8 cellular contexts compared by ENCODE assay signal in the genomic region with DNA sequence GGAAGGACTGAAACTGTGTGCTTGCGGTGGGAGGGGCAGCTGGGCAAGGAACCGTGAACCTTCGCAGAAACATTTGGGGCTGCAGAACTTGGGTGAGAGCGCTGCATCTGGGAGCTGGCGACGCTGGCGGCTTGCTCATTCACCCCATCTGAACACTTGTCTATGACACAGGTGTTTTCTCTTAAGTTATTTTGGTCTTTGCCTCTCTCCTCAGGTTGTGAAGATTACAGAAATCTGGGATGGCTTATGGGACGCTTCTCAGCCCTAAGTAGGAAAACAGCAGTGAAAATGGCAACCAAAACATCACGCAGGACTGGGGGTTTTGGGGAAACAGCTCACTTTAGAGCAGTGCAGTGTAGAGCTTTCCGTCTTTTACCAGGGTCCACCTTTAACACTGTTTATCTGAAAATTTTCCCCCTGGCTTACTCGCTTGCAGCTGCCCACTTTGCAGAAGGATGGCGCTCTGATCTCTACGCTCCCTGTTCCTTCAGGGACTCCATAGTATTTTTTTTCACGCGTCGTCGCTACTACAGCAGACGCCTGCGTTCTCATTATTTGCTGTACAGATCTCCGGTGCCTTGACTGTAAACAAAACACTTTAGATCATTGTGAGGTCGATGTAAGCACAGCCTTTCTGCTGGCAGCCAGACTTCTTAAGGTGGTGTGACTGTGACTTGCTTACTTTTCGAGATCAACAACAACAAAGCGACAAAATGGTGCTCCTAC. TPM values are rescaled to one million over a fixed set of nuclear protein-coding genes. Genes with fewer than 3 reads are reported as not detected.
A peak's percentile ranks its signal among the peaks of the same experiment; 100 is the strongest.
DNase-seq lines count a peak whose midpoint lies in the region; ATAC-seq and TF ChIP-seq lines count a peak whose summit lies in the region.

No MANE protein-coding gene starts in this region.

- no peak for TF ChIP-seq EP300 in gastroesophageal sphincter (IDR thresholded peaks at IDR 0.05)

- H3K27ac ChIP-seq in gastroesophageal sphincter (peak overlapping the region; percentile 98 to 100 (median 100)), psoas muscle (peak overlapping the region; percentile 98)

- H3K9me3 ChIP-seq in gastroesophageal sphincter: no peaks in the 10 kb centered on the region
- no peaks in the 10 kb centered on the region for H3K9me3 ChIP-seq in psoas muscle

- H3K4me1 Mint-ChIP-seq in activated T-helper 1 cell treated with anti-CD3 and anti-CD28 coated beads, Interleukin-12 subunit alpha, Interleukin-12 subunit beta, Interleukin-2, Interleukin-4 antibody, amounts not matched to agents 30 ng/mL and 10 ng/mL and 1 ng/mL, durations not matched to agents 14 hours and 24 hours and 36 hours (ENCODE audit: low read depth): peaks cover 58% of the 10 kb centered on the region

- peak overlapping the region; percentile 99 for H3K27ac Mint-ChIP-seq in activated T-helper 1 cell treated with anti-CD3 and anti-CD28 coated beads, Interleukin-12 subunit alpha, Interleukin-12 subunit beta, Interleukin-2, Interleukin-4 antibody, amounts not matched to agents 30 ng/mL and 10 ng/mL and 1 ng/mL, durations not matched to agents 14 hours and 24 hours and 36 hours

- ATAC-seq in GM21576 (IDR thresholded peaks at IDR 0.05; ENCODE audit: unreplicated experiment) (peak; percentile 31), gastroesophageal sphincter (no peak), psoas muscle (no peak), omental fat pad (ENCODE audit: low FRiP score) (no peak)

- peak in 1 of 2 donors; percentile 25 for TF ChIP-seq POLR2A in gastroesophageal sphincter (IDR thresholded peaks at IDR 0.05)

- H3K36me3 ChIP-seq in gastroesophageal sphincter (peaks cover 0 to 8% of the 10 kb centered on the region in 2 donors), psoas muscle (ENCODE audit: insufficient read depth in 1 of 2, low read depth in 1 of 2) (peaks cover 0 to 7% of the 10 kb centered on the region in 2 donors)

- peak overlapping the region; percentile 86 for H3K4me3 Mint-ChIP-seq in activated T-helper 1 cell treated with anti-CD3 and anti-CD28 coated beads, Interleukin-12 subunit alpha, Interleukin-12 subunit beta, Interleukin-2, Interleukin-4 antibody, amounts not matched to agents 30 ng/mL and 10 ng/mL and 1 ng/mL, durations not matched to agents 14 hours and 24 hours and 36 hours

- H3K27me3 ChIP-seq in gastroesophageal sphincter (no peaks in the 10 kb centered on the region), psoas muscle (ENCODE audit: insufficient read depth in 3 of 3, low read length in 2 of 3) (no peaks in the 10 kb centered on the region)

- H3K4me1 ChIP-seq in gastroesophageal sphincter: peaks cover 8 to 45% (median 29%) of the 10 kb centered on the region in 3 donors
- H3K4me1 ChIP-seq in psoas muscle: peaks cover 24% of the 10 kb centered on the region

- peak overlapping the region; percentile 32 for H3K4me3 ChIP-seq in gastroesophageal sphincter
- peak overlapping the region; percentile 84 for H3K4me3 ChIP-seq in psoas muscle

- H3K27me3 Mint-ChIP-seq in activated T-helper 1 cell treated with anti-CD3 and anti-CD28 coated beads, Interleukin-12 subunit alpha, Interleukin-12 subunit beta, Interleukin-2, Interleukin-4 antibody, amounts not matched to agents 30 ng/mL and 10 ng/mL and 1 ng/mL, durations not matched to agents 14 hours and 24 hours and 36 hours (ENCODE audit: insufficient read depth): no peaks in the 10 kb centered on the region

- 11 to 15% methylated on average over 19 to 21 of the region's 23 CpGs for WGBS in gastroesophageal sphincter (ENCODE audit: low coverage in 1 of 2), 2 donors
- 30 to 44% (median 32%) methylated on average over 23 of the region's 23 CpGs for WGBS in psoas muscle, 3 donors

- in situ Hi-C loops in Caki2 (cut with HindIII; ENCODE audit: low pct_unique_long_range_greater_than_20kb, low sequenced_read_pairs): no loop called here

- no peaks in the 10 kb centered on the region for H3K9me3 Mint-ChIP-seq in activated T-helper 1 cell treated with anti-CD3 and anti-CD28 coated beads, Interleukin-12 subunit alpha, Interleukin-12 subunit beta, Interleukin-2, Interleukin-4 antibody, amounts not matched to agents 30 ng/mL and 10 ng/mL and 1 ng/mL, durations not matched to agents 14 hours and 24 hours and 36 hours

- intact Hi-C loops in activated T-helper 1 cell treated with anti-CD3 and anti-CD28 coated beads, Interleukin-12 subunit alpha, Interleukin-12 subunit beta, Interleukin-2, Interleukin-4 antibody, amounts not matched to agents 30 ng/mL and 10 ng/mL and 1 ng/mL, durations not matched to agents 14 hours and 24 hours and 36 hours (cut with micrococcal nuclease): loop anchor here (1.0 to 10.0 kb wide), 12 partner anchors 16 to 1990 kb away; partner anchors contain the start of genes CREBL2, DDX47, DUSP16 and YBX3
- intact Hi-C loops in psoas muscle (cut with DNase I): loop anchor here (5.0 to 10.0 kb wide), 3 partner anchors 73 to 360 kb away; partner anchors contain the start of genes APOLD1 (in 1 of the 2), BORCS5 (in 1 of the 2), DUSP16 (in 1 of the 2) and MANSC1 (in 1 of the 2)

- DNase-seq in Caki2 (ENCODE audit: low read depth) (peak; percentile 72), NCI-H2227 treated with DMSO at 0.1 percent for 48 hours (lab: John Stamatoyannopoulos, UW) (peak; percentile 72), psoas muscle (no peak), HuH-7 (ENCODE audit: low spot score) (no peak), omental fat pad (ENCODE audit: low spot score) (no peak)
- no peak for DNase-seq in activated T-helper 1 cell treated with anti-CD3 and anti-CD28 coated beads, Interleukin-12 subunit alpha, Interleukin-12 subunit beta, Interleukin-2, Interleukin-4 antibody, amounts not matched to agents 30 ng/mL and 10 ng/mL and 1 ng/mL, durations not matched to agents 14 hours and 24 hours and 36 hours (ENCODE audit: low spot score)

- peak in 2 of 4 experiments; percentile 20 to 68 for TF ChIP-seq CTCF in gastroesophageal sphincter (IDR thresholded peaks at IDR 0.05)
- TF ChIP-seq CTCF in psoas muscle (IDR thresholded peaks at IDR 0.05): peak; percentile 21
- TF ChIP-seq CTCF in omental fat pad (IDR thresholded peaks at IDR 0.05): no peak

- peaks cover 24% of the 10 kb centered on the region for H3K36me3 Mint-ChIP-seq in activated T-helper 1 cell treated with anti-CD3 and anti-CD28 coated beads, Interleukin-12 subunit alpha, Interleukin-12 subunit beta, Interleukin-2, Interleukin-4 antibody, amounts not matched to agents 30 ng/mL and 10 ng/mL and 1 ng/mL, durations not matched to agents 14 hours and 24 hours and 36 hours (ENCODE audit: low read depth)

RNA-seq across cellular contexts. Expression of gene CDKN1B, which starts 2.7 kb away (rescaled TPM):
- total RNA-seq in Caki2 (2014; rRNA removed; shearing (Covaris generic); ENCODE audit: low replicate concordance): 43.9 and 45.0 TPM in 2 replicates
- total RNA-seq in activated T-helper 1 cell treated with anti-CD3 and anti-CD28 coated beads, Interleukin-12 subunit alpha, Interleukin-12 subunit beta, Interleukin-2, Interleukin-4 antibody, amounts not matched to agents 30 ng/mL and 10 ng/mL and 1 ng/mL, durations not matched to agents 14 hours and 24 hours and 36 hours: 54.8 and 61.9 TPM in 2 replicates
- total RNA-seq in gastroesophageal sphincter (100 to 1,000 TPM in 1 of 4 donors, 10 to 100 TPM in 3; 62.6 to 103 (median 73.0) TPM), psoas muscle (10 to 100 TPM; 32.2 to 61.0 (median 38.0) TPM), omental fat pad (10 to 100 TPM; 18.4 to 86.2 (median 26.5) TPM)
- 10 to 100 TPM; 20.7 to 62.8 (median 42.4) TPM for polyA plus RNA-seq in psoas muscle

RNA-seq across cellular contexts. Expression of gene GPR19, which starts 18.5 kb away (rescaled TPM):
- 4.8 and 6.1 TPM in 2 replicates for total RNA-seq in Caki2 (2014; rRNA removed; shearing (Covaris generic); ENCODE audit: low replicate concordance)
- 7.9 and 8.9 TPM in 2 replicates for total RNA-seq in activated T-helper 1 cell treated with anti-CD3 and anti-CD28 coated beads, Interleukin-12 subunit alpha, Interleukin-12 subunit beta, Interleukin-2, Interleukin-4 antibody, amounts not matched to agents 30 ng/mL and 10 ng/mL and 1 ng/mL, durations not matched to agents 14 hours and 24 hours and 36 hours
- total RNA-seq in gastroesophageal sphincter (under 1 TPM in 2 of 4 donors, not detected in 2; 0.32 to 0.54 TPM), psoas muscle (not detected), omental fat pad (1 to 10 TPM in 2 of 4 donors, under 1 TPM in 1, not detected in 1; 0.38 to 1.3 (median 1.2) TPM)
- under 1 TPM in 1 of 3 donors, not detected in 2; 0.38 TPM for polyA plus RNA-seq in psoas muscle

Comparison
In these comparisons a context has a peak if more than half of its experiments do, and no peak if none do; other contexts are left out.
1. DNase-seq: peak in Caki2 (single experiment) and NCI-H2227 treated with DMSO at 0.1 percent for 48 hours (single experiment); none in activated T-helper 1 cell treated with anti-CD3 and anti-CD28 coated beads, Interleukin-12 subunit alpha, Interleukin-12 subunit beta, Interleukin-2, Interleukin-4 antibody, amounts not matched to agents 30 ng/mL and 10 ng/mL and 1 ng/mL, durations not matched to agents 14 hours and 24 hours and 36 hours (single experiment), psoas muscle (0 of 2), HuH-7 (single experiment) and omental fat pad (single experiment).